21 cellular contexts compared by ENCODE assay signal in genomic region chr2:20516291-20516645, GRCh38.
DNase-seq lines count a peak whose midpoint lies in the region; ATAC-seq, FAIRE-seq and TF ChIP-seq lines count a peak whose summit lies in the region.
"Had no signal": no experiment of that assay in that cellular context is flagged by ENCODE, and none has a peak within 500 bp of the region (broad histone marks: within the 10 kb centered on the region; RNA-seq: fewer than 3 reads in every experiment).

No MANE protein-coding gene starts in this region.

- intact Hi-C loops in HepG2 (cut with micrococcal nuclease; ENCODE audit: unreplicated experiment), result no loop called here
- intact Hi-C loops in right lobe of liver (cut with DNase I), result loop anchor here in 1 of 2 donors (10.0 kb wide), 1 partner anchor 51 kb away; no protein-coding TSS in a partner anchor
- intact Hi-C loops in endothelial cell of umbilical vein (cut with micrococcal nuclease), result no loop called here
- intact Hi-C loops in psoas muscle (cut with DNase I), result no loop called here

- H3K23ac ChIP-seq in trophoblast cell (ENCODE audit: low read length), result no peak overlapping the region

- TF ChIP-seq EP300 in HepG2 (IDR thresholded peaks at IDR 0.05; ENCODE audit: low read depth in 2 of 2, low read length in 2 of 2) (no peak), HepG2 (CRISPR knock-in tag; IDR thresholded peaks at IDR 0.05; ENCODE audit: borderline replicate concordance) (no peak)

- H3K79me2 ChIP-seq in HepG2 (ENCODE audit: insufficient read depth, low read length) (no peaks in the 10 kb centered on the region), endothelial cell of umbilical vein (ENCODE audit: control insufficient read depth, insufficient read depth, low read length) (no peaks in the 10 kb centered on the region), trophoblast cell (ENCODE audit: control insufficient read depth, insufficient read depth, low read length, poor library complexity) (no peaks in the 10 kb centered on the region)

- no peak overlapping the region for H4K8ac ChIP-seq in trophoblast cell (ENCODE audit: low read depth, low read length)

- no peak overlapping the region for H2BK12ac ChIP-seq in trophoblast cell (ENCODE audit: low read length)

- no peak overlapping the region for H3K27ac ChIP-seq in HepG2 (ENCODE audit: extremely low read length, insufficient read depth, low read length)
- no peak overlapping the region for H3K27ac ChIP-seq in right lobe of liver
- peak overlapping the region; percentile 100 for H3K27ac ChIP-seq in endothelial cell of umbilical vein (ENCODE audit: insufficient read depth, low read depth, low read length)
- no peak overlapping the region for H3K27ac ChIP-seq in trophoblast cell (ENCODE audit: low read depth, low read length)
- no peak overlapping the region for H3K27ac ChIP-seq in psoas muscle
- H3K27ac ChIP-seq: colonic mucosa had no signal

- ATAC-seq in HepG2 (no peak), right lobe of liver (no peak), psoas muscle (no peak), HG03354 (IDR thresholded peaks at IDR 0.05; ENCODE audit: poor library complexity, severe bottlenecking, unreplicated experiment) (no peak)

- TF ChIP-seq CTCF in HepG2 (CRISPR knock-in tag; IDR thresholded peaks at IDR 0.05) (no peak), right lobe of liver (IDR thresholded peaks at IDR 0.05) (no peak), endothelial cell of umbilical vein (IDR thresholded peaks at IDR 0.05; ENCODE audit: extremely low read depth in 1 of 2, insufficient read depth in 1 of 2, low read depth in 1 of 2, low read length in 2 of 2) (no peak), psoas muscle (IDR thresholded peaks at IDR 0.05) (no peak)

- H3K36me3 ChIP-seq in HepG2 (replicated peaks in 1 of 2; ENCODE audit: control insufficient read depth in 1 of 2, insufficient read depth in 2 of 2, low read length in 2 of 2), result no peaks in the 10 kb centered on the region
- H3K36me3 ChIP-seq in right lobe of liver, result no peaks in the 10 kb centered on the region
- no peaks in the 10 kb centered on the region for H3K36me3 ChIP-seq in endothelial cell of umbilical vein (ENCODE audit: control insufficient read depth in 2 of 2, extremely low read depth in 1 of 2, insufficient read depth in 2 of 2, low read length in 2 of 2)
- no peaks in the 10 kb centered on the region for H3K36me3 ChIP-seq in trophoblast cell (ENCODE audit: control insufficient read depth in 1 of 2, insufficient read depth in 2 of 2, low read length in 2 of 2)
- H3K36me3 ChIP-seq in psoas muscle (ENCODE audit: insufficient read depth in 1 of 2, low read depth in 1 of 2), result no peaks in the 10 kb centered on the region
- H3K36me3 ChIP-seq: colonic mucosa, ovary had no signal

- no peaks in the 10 kb centered on the region for H3K9me1 ChIP-seq in endothelial cell of umbilical vein (replicated peaks; ENCODE audit: control insufficient read depth, extremely low read depth, insufficient read depth, low read length)

- H2BK5ac ChIP-seq in trophoblast cell (ENCODE audit: low read depth, low read length, poor library complexity), result no peak overlapping the region

- no peaks in the 10 kb centered on the region; a peak in 1 of 5 replicates for H3K27me3 ChIP-seq in HepG2 (ENCODE audit: control insufficient read depth in 1 of 2, insufficient read depth in 2 of 2, low read length in 2 of 2)
- no peaks in the 10 kb centered on the region for H3K27me3 ChIP-seq in right lobe of liver
- H3K27me3 ChIP-seq in endothelial cell of umbilical vein (ENCODE audit: control insufficient read depth in 2 of 2, insufficient read depth in 2 of 2, low read length in 2 of 2), result no peaks in the 10 kb centered on the region
- no peaks in the 10 kb centered on the region for H3K27me3 ChIP-seq in trophoblast cell (ENCODE audit: insufficient read depth, low read length)
- no peaks in the 10 kb centered on the region for H3K27me3 ChIP-seq in psoas muscle (ENCODE audit: insufficient read depth in 3 of 3, low read length in 2 of 3)
- H3K27me3 ChIP-seq: colonic mucosa, ovary had no signal

- H3K4ac ChIP-seq in trophoblast cell (ENCODE audit: low read depth, low read length), result no peak overlapping the region

- no peak overlapping the region for H3K4me2 ChIP-seq in HepG2 (ENCODE audit: low read depth, low read length)
- no peak overlapping the region for H3K4me2 ChIP-seq in endothelial cell of umbilical vein (ENCODE audit: insufficient read depth, low read length)
- no peak overlapping the region for H3K4me2 ChIP-seq in trophoblast cell (ENCODE audit: low read length)

- H3K9ac ChIP-seq in HepG2 (ENCODE audit: insufficient read depth, low read depth, low read length) (no peak overlapping the region), endothelial cell of umbilical vein (replicated peaks; ENCODE audit: extremely low read depth, insufficient read depth, low read length) (no peak overlapping the region), trophoblast cell (ENCODE audit: low read length) (no peak overlapping the region)

- CTCF ChIA-PET in HepG2 (lab: Yijun Ruan, JAX; ENCODE audit: low intra/inter-chr PET ratio, low total read pairs), result no interaction called here
- CTCF ChIA-PET in endothelial cell of umbilical vein (lab: Charles Lee), result interaction anchor here (1.2 to 1.5 kb wide), 2 partner anchors 16 to 46 kb away, joined by 3 read pairs; no protein-coding TSS in a partner anchor

- H3K4me1 ChIP-seq in HepG2 (ENCODE audit: insufficient read depth, low read length) (peaks cover 40% of the 10 kb centered on the region), right lobe of liver (no peaks in the 10 kb centered on the region), endothelial cell of umbilical vein (ENCODE audit: control insufficient read depth, extremely low read depth, insufficient read depth, low read length) (peaks cover 21% of the 10 kb centered on the region), trophoblast cell (ENCODE audit: control insufficient read depth in 1 of 2, insufficient read depth in 2 of 2, low read length in 2 of 2) (peaks cover 5 to 13% of the 10 kb centered on the region in 2 experiments), psoas muscle (no peaks in the 10 kb centered on the region)
- H3K4me1 ChIP-seq: colonic mucosa had no signal

- H3K14ac ChIP-seq in trophoblast cell (ENCODE audit: low read length), result no peak overlapping the region

- peak overlapping the region; percentile 18 for H2AK5ac ChIP-seq in trophoblast cell (ENCODE audit: low read length)

- H3K79me1 ChIP-seq in trophoblast cell (ENCODE audit: low read length), result peaks cover 14% of the 10 kb centered on the region

- POLR2A ChIA-PET in HepG2 (lab: Yijun Ruan, JAX), result interaction anchor here (1.2 to 5.7 kb wide), 6 partner anchors 9 to 102 kb away, joined by 3 to 33 read pairs (median 6); partner anchors contain the start of gene RHOB
- POLR2A ChIA-PET in endothelial cell of umbilical vein (lab: Charles Lee), result interaction anchor here (1.0 kb wide), 1 partner anchor 69 kb away, joined by 4 read pairs; the partner anchor contains the start of gene RHOB

- peak overlapping the region; percentile 7 for H4K91ac ChIP-seq in trophoblast cell (ENCODE audit: low read depth, low read length)

- no peak for TF ChIP-seq RAD21 in HepG2 (CRISPR knock-in tag; IDR thresholded peaks at IDR 0.05)

- DNase-seq in HepG2 (ENCODE audit: low spot score) (no peak), right lobe of liver (no peak), endothelial cell of umbilical vein (ENCODE audit: low read depth, low spot score) (no peak), trophoblast cell (no peak), G401 (ENCODE audit: low spot score) (no peak), NCI-H2107 treated with DMSO at 0.1 percent for 48 hours (lab: John Stamatoyannopoulos, UW; ENCODE audit: unreplicated experiment) (no peak), psoas muscle (no peak)
- DNase-seq: activated CD4-positive, alpha-beta T cell treated with anti-CD3 and anti-CD28 coated beads, Interleukin-2, amount 50 U/mL, for 48 hours; activated naive CD4-positive, alpha-beta T cell treated with anti-CD3 and anti-CD28 coated beads for 36 hours; activated T-cell treated with anti-CD3 and anti-CD28 coated beads, Interleukin-2, amount 50 U/mL, for 1 hour; aorta; CD4-positive, alpha-beta T cell; colonic mucosa; GOT3; KG1; NCI-H2029 treated with DMSO at 0.1 percent for 48 hours; NCI-H510A; SIG-M5; stimulated activated CD8-positive, alpha-beta memory T cell treated with anti-CD3 and anti-CD28 coated beads, Interleukin-4, amount 100 ng/mL, for 48 hours had no signal

- H3K9me3 ChIP-seq in HepG2 (ENCODE audit: low read length) (no peaks in the 10 kb centered on the region), right lobe of liver (no peaks in the 10 kb centered on the region), endothelial cell of umbilical vein (replicated peaks; ENCODE audit: control insufficient read depth, insufficient read depth, low read length) (no peaks in the 10 kb centered on the region), trophoblast cell (ENCODE audit: insufficient read depth, low read depth, low read length) (peaks cover 5% of the 10 kb centered on the region), psoas muscle (no peaks in the 10 kb centered on the region)
- H3K9me3 ChIP-seq: colonic mucosa, ovary had no signal

- no peak overlapping the region for H3K4me3 ChIP-seq in HepG2 (replicated peaks in 1 of 3; ENCODE audit: insufficient read depth in 1 of 3, low read depth in 2 of 3, low read length in 3 of 3)
- H3K4me3 ChIP-seq in right lobe of liver, result no peak overlapping the region
- H3K4me3 ChIP-seq in endothelial cell of umbilical vein (replicated peaks in 1 of 3; ENCODE audit: insufficient read depth in 1 of 3, low read depth in 1 of 3, low read length in 3 of 3), result no peak overlapping the region
- H3K4me3 ChIP-seq in trophoblast cell (ENCODE audit: low read depth, low read length), result no peak overlapping the region
- no peak overlapping the region for H3K4me3 ChIP-seq in psoas muscle
- H3K4me3 ChIP-seq: colonic mucosa, ovary had no signal

- TF ChIP-seq POLR2A in HepG2 (IDR thresholded peaks at IDR 0.05; ENCODE audit: insufficient read depth in 1 of 2, low read depth in 2 of 2, low read length in 2 of 2) (no peak), right lobe of liver (IDR thresholded peaks at IDR 0.05) (no peak), endothelial cell of umbilical vein (IDR thresholded peaks at IDR 0.05; ENCODE audit: low read depth, low read length) (no peak)

- H2BK120ac ChIP-seq in trophoblast cell (ENCODE audit: insufficient read depth, low read length, poor library complexity), result no peak overlapping the region

- in situ Hi-C loops in HepG2 (cut with HindIII; ENCODE audit: extremely low pct_ligation_motif_present, low pct_unique_long_range_greater_than_20kb), result no loop called here
- in situ Hi-C loops in G401 (cut with HindIII; ENCODE audit: low sequenced_read_pairs), result no loop called here

- H4K12ac ChIP-seq in trophoblast cell (ENCODE audit: low read depth, low read length), result no peak overlapping the region

- WGBS in HepG2 (ENCODE audit: low lambda C conversion rate), result 87% methylated on average over 2 of the region's 2 CpGs
- 33% methylated on average over 1 of the region's 2 CpGs for WGBS in right lobe of liver (ENCODE audit: insufficient coverage, low coverage, low lambda C conversion rate, missing lambda C conversion rate)
- WGBS in trophoblast cell (ENCODE audit: extremely low coverage, insufficient coverage, insufficient read length), result no CpG with 5 or more reads among the region's 2 CpGs
- WGBS in psoas muscle, 3 donors, result 92 to 100% (median 96%) methylated on average over 2 of the region's 2 CpGs

- H4K20me1 ChIP-seq in HepG2 (ENCODE audit: insufficient read depth, low read length) (no peaks in the 10 kb centered on the region), endothelial cell of umbilical vein (replicated peaks; ENCODE audit: control insufficient read depth, extremely low read depth, insufficient read depth, low read length) (no peaks in the 10 kb centered on the region)

- dilution Hi-C loops in endothelial cell of umbilical vein (cut with MboI; ENCODE audit: extremely low pct_ligation_motif_present, low sequenced_read_pairs), result no loop called here

- BruUV-seq in HepG2 (replicated peaks; lab: Mats Ljungman, UMichigan) (no TSS peak), endothelial cell of umbilical vein (replicated peaks; lab: Mats Ljungman, UMichigan) (no TSS peak)

- no peak for FAIRE-seq in HepG2 (lab: Jason Lieb, UNC)
- FAIRE-seq in endothelial cell of umbilical vein (lab: Jason Lieb, UNC), result no peak

- no peak overlapping the region for H2AFZ ChIP-seq in HepG2 (ENCODE audit: low read length)
- H2AFZ ChIP-seq in endothelial cell of umbilical vein (ENCODE audit: low read depth, low read length), result no peak overlapping the region
- H2AFZ ChIP-seq in trophoblast cell (ENCODE audit: insufficient read depth, low read length, poor library complexity), result no peak overlapping the region

- H3K18ac ChIP-seq in trophoblast cell (ENCODE audit: low read length), result no peak overlapping the region
